ENCODE assay signal across 12 cellular contexts in the genomic region with DNA sequence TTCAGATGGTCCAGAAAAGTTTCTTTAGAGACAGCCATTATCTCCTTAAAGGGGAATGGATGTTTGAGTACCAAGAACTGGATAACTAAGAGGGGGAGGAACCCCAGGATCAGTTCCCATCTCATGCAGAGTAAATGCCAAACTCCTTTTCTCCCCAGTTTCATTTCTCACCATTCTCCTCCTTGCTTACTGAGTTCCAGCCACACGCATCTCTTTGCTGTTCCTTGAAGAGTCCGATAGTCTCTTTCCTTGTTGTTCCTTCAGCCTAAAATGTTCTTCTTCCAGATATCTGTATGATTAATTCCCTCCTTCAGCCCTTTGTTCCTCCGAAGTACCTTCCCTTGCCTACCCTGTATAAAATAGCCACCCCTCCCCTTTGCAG. TPM values are rescaled to one million over a fixed set of nuclear protein-coding genes. Genes with fewer than 3 reads are reported as not detected.
DNase-seq lines count a peak whose midpoint lies in the region; ATAC-seq and TF ChIP-seq lines count a peak whose summit lies in the region.
"Had no signal": no experiment of that assay in that cellular context is flagged by ENCODE, and none has a peak within 500 bp of the region (broad histone marks: within the 10 kb centered on the region; RNA-seq: fewer than 3 reads in every experiment).

No MANE protein-coding gene starts in this region.

- intact Hi-C loops in dorsolateral prefrontal cortex (cut with DNase I) (no loop called here), vagina (cut with DNase I) (no loop called here)

- peak overlapping the region; percentile 39 for H3K27ac Mint-ChIP-seq in stimulated activated naive CD8-positive, alpha-beta T cell treated with anti-CD3 and anti-CD28 coated beads, Interleukin-15, Interleukin-2, amounts not matched to agents 100 ng/mL and 50 ng/mL, for 24 hours

- H3K4me3 ChIP-seq in dorsolateral prefrontal cortex, result peak overlapping the region in 6 of 59 donors; percentile 6 to 22 (median 14)
- H3K4me3 ChIP-seq in mesodermal cell (ENCODE audit: extremely low read depth, insufficient read depth, low read length, poor library complexity, severe bottlenecking), result no peak overlapping the region
- H3K4me3 ChIP-seq in vagina, result no peak overlapping the region
- H3K4me3 ChIP-seq: PC-9, spleen had no signal

- no peak overlapping the region for H3K4me3 Mint-ChIP-seq in stimulated activated naive CD8-positive, alpha-beta T cell treated with anti-CD3 and anti-CD28 coated beads, Interleukin-15, Interleukin-2, amounts not matched to agents 100 ng/mL and 50 ng/mL, for 24 hours

- peaks cover 54% of the 10 kb centered on the region for H3K4me1 Mint-ChIP-seq in stimulated activated naive CD8-positive, alpha-beta T cell treated with anti-CD3 and anti-CD28 coated beads, Interleukin-15, Interleukin-2, amounts not matched to agents 100 ng/mL and 50 ng/mL, for 24 hours (ENCODE audit: low read depth)

- H3K27me3 ChIP-seq in dorsolateral prefrontal cortex (no peaks in the 10 kb centered on the region), vagina (no peaks in the 10 kb centered on the region)
- H3K27me3 ChIP-seq: spleen had no signal

- H3K27ac ChIP-seq in dorsolateral prefrontal cortex (peak overlapping the region in 48 of 59 donors; percentile 2 to 78 (median 62)), mesodermal cell (ENCODE audit: low read depth, low read length, severe bottlenecking) (peak overlapping the region; percentile 86), vagina (peak overlapping the region; percentile 5)
- H3K27ac ChIP-seq: PC-9, spleen had no signal

- H3K9me3 ChIP-seq in mesodermal cell (ENCODE audit: control insufficient read depth, low read length) (no peaks in the 10 kb centered on the region), vagina (no peaks in the 10 kb centered on the region)
- H3K9me3 ChIP-seq: spleen had no signal

- H3K4me1 ChIP-seq in mesodermal cell (ENCODE audit: control insufficient read depth, insufficient read depth, low read length, poor library complexity, severe bottlenecking) (peaks cover 19% of the 10 kb centered on the region), vagina (peaks cover 28% of the 10 kb centered on the region)

- ATAC-seq in stimulated activated naive CD8-positive, alpha-beta T cell treated with anti-CD3 and anti-CD28 coated beads, Interleukin-15, Interleukin-2, amounts not matched to agents 100 U/mL and 50 U/mL, for 24 hours, result no peak

- H3K27me3 Mint-ChIP-seq in stimulated activated naive CD8-positive, alpha-beta T cell treated with anti-CD3 and anti-CD28 coated beads, Interleukin-15, Interleukin-2, amounts not matched to agents 100 ng/mL and 50 ng/mL, for 24 hours, result no peaks in the 10 kb centered on the region

- TF ChIP-seq CTCF in dorsolateral prefrontal cortex (IDR thresholded peaks at IDR 0.05 in 54 of 56, conservative IDR thresholded peaks at IDR 0.05 in 2 of 56; ENCODE audit: low read depth in 1 of 56, partially characterized antibody in 56 of 56) (no peak), vagina (IDR thresholded peaks at IDR 0.05) (no peak)

- no peak for TF ChIP-seq POLR2A in vagina (IDR thresholded peaks at IDR 0.05)

- no peaks in the 10 kb centered on the region for H3K36me3 ChIP-seq in mesodermal cell (ENCODE audit: control insufficient read depth, insufficient read depth, low read length)
- H3K36me3 ChIP-seq in vagina, result no peaks in the 10 kb centered on the region

- no peaks in the 10 kb centered on the region for H3K9me3 Mint-ChIP-seq in stimulated activated naive CD8-positive, alpha-beta T cell treated with anti-CD3 and anti-CD28 coated beads, Interleukin-15, Interleukin-2, amounts not matched to agents 100 ng/mL and 50 ng/mL, for 24 hours

- DNase-seq in stimulated activated naive CD8-positive, alpha-beta T cell treated with anti-CD3 and anti-CD28 coated beads, Interleukin-15, Interleukin-2, amounts not matched to agents 100 U/mL and 50 U/mL, for 24 hours, result no peak
- DNase-seq in dorsolateral prefrontal cortex (no peak), vagina (ENCODE audit: extremely low spot score in 2 of 2) (no peak), GF-D8 (lab: John Stamatoyannopoulos, UW) (no peak), NCI-H524 treated with DMSO at 0.1 percent for 48 hours (lab: John Stamatoyannopoulos, UW) (no peak), RPMI8226 (no peak)
- DNase-seq: KBM-7, NCI-H2081 treated with DMSO at 0.1 percent for 48 hours, PC-9, spleen had no signal

- 76 to 78% methylated on average over 3 of the region's 3 CpGs for WGBS in mesodermal cell (ENCODE audit: insufficient coverage in 2 of 2), 2 experiments

- peaks cover 6% of the 10 kb centered on the region for H3K36me3 Mint-ChIP-seq in stimulated activated naive CD8-positive, alpha-beta T cell treated with anti-CD3 and anti-CD28 coated beads, Interleukin-15, Interleukin-2, amounts not matched to agents 100 ng/mL and 50 ng/mL, for 24 hours (ENCODE audit: low read depth)

RNA-seq across cellular contexts. Expression of gene KDM4C, which starts 30.0 kb away (rescaled TPM):
- 10 to 100 TPM; 44.2 to 96.0 (median 66.5) TPM for total RNA-seq in dorsolateral prefrontal cortex
- 7.0 TPM for polyA plus RNA-seq in mesodermal cell (2013, experiment 1 of 2)
- 6.4 TPM for polyA plus RNA-seq in mesodermal cell (2013, experiment 2 of 2)
- total RNA-seq in vagina, result 35.6 TPM

Comparison
In these comparisons a context has a peak if more than half of its experiments do, and no peak if none do; other contexts are left out.
1. H3K27ac ChIP-seq: peak in every context shown above with its lines; median percentile 86 in mesodermal cell; 62 in dorsolateral prefrontal cortex; 5 in vagina.